In genomic region chr20:63441777-63442493, GRCh38 we compare ENCODE assay signal across 10 cellular contexts. TPM values are rescaled to one million over a fixed set of nuclear protein-coding genes. Genes with fewer than 3 reads are reported as not detected.
DNase-seq lines count a peak whose midpoint lies in the region; ATAC-seq and TF ChIP-seq lines count a peak whose summit lies in the region.
"Had no signal": no experiment of that assay in that cellular context is flagged by ENCODE, and none has a peak within 500 bp of the region (broad histone marks: within the 10 kb centered on the region; RNA-seq: fewer than 3 reads in every experiment).

No MANE protein-coding gene starts in this region.

- no peaks in the 10 kb centered on the region for H3K4me1 ChIP-seq in ovary (ENCODE audit: insufficient read depth)

- H3K9me3 Mint-ChIP-seq in activated CD4-positive, alpha-beta T cell treated with anti-CD3 and anti-CD28 coated beads, Interleukin-2, amount 10 ng/mL, durations not matched to agents 24 days and 14 days, result peaks cover 13% of the 10 kb centered on the region

- no peaks in the 10 kb centered on the region for H3K36me3 Mint-ChIP-seq in activated CD4-positive, alpha-beta T cell treated with anti-CD3 and anti-CD28 coated beads, Interleukin-2, amount 10 ng/mL, durations not matched to agents 24 days and 14 days (ENCODE audit: low read depth)

- H3K27ac ChIP-seq in dorsolateral prefrontal cortex (peak overlapping the region in 22 of 59 donors; percentile 5 to 66 (median 40)), neural cell (ENCODE audit: low read length) (no peak overlapping the region), ovary (no peak overlapping the region)
- H3K27ac ChIP-seq: C4-2B, epithelial cell of prostate had no signal

- H3K9me3 ChIP-seq in neural cell (ENCODE audit: low read length), result no peaks in the 10 kb centered on the region
- H3K9me3 ChIP-seq in ovary, result no peaks in the 10 kb centered on the region

- H3K79me2 ChIP-seq in neural cell (replicated peaks; ENCODE audit: insufficient read depth, low read length), result peaks cover 29% of the 10 kb centered on the region

- TF ChIP-seq CTCF in dorsolateral prefrontal cortex (IDR thresholded peaks at IDR 0.05 in 54 of 56, conservative IDR thresholded peaks at IDR 0.05 in 2 of 56; ENCODE audit: low read depth in 1 of 56, partially characterized antibody in 56 of 56) (peak in 48 of 56 donors; percentile 21 to 56 (median 42)), neural cell (IDR thresholded peaks at IDR 0.05; ENCODE audit: poor library complexity, severe bottlenecking) (peak; percentile 21), ovary (IDR thresholded peaks at IDR 0.05) (no peak)

- no peaks in the 10 kb centered on the region for H3F3A ChIP-seq in neural cell (ENCODE audit: insufficient read depth, low read length, poor library complexity, severe bottlenecking)

- H3K4me3 ChIP-seq in dorsolateral prefrontal cortex (no peak overlapping the region), neural cell (ENCODE audit: low read length) (no peak overlapping the region), ovary (no peak overlapping the region)

- peaks cover 15% of the 10 kb centered on the region for H3K4me1 Mint-ChIP-seq in activated CD4-positive, alpha-beta T cell treated with anti-CD3 and anti-CD28 coated beads, Interleukin-2, amount 10 ng/mL, durations not matched to agents 24 days and 14 days

- H3K4me3 Mint-ChIP-seq in activated CD4-positive, alpha-beta T cell treated with anti-CD3 and anti-CD28 coated beads, Interleukin-2, amount 10 ng/mL, durations not matched to agents 24 days and 14 days, result peak overlapping the region; percentile 32

- H3K27ac Mint-ChIP-seq in activated CD4-positive, alpha-beta T cell treated with anti-CD3 and anti-CD28 coated beads, Interleukin-2, amount 10 ng/mL, durations not matched to agents 24 days and 14 days, result peak overlapping the region; percentile 74

- peaks cover 4% of the 10 kb centered on the region for H3K27me3 Mint-ChIP-seq in activated CD4-positive, alpha-beta T cell treated with anti-CD3 and anti-CD28 coated beads, Interleukin-2, amount 10 ng/mL, durations not matched to agents 24 days and 14 days

- no peak overlapping the region for H2AFZ ChIP-seq in neural cell (ENCODE audit: low read depth, low read length)

- no peak for TF ChIP-seq EP300 in neural cell (conservative IDR thresholded peaks at IDR 0.05; ENCODE audit: poor library complexity, severe bottlenecking)
- TF ChIP-seq EP300 in ovary (IDR thresholded peaks at IDR 0.05), result no peak

- no peak for ATAC-seq in HG03354 (IDR thresholded peaks at IDR 0.05; ENCODE audit: poor library complexity, severe bottlenecking, unreplicated experiment)

- intact Hi-C loops in activated CD4-positive, alpha-beta T cell treated with anti-CD3 and anti-CD28 coated beads, Interleukin-2, amount 10 ng/mL, durations not matched to agents 24 days and 14 days (cut with micrococcal nuclease), result loop anchor here (2.0 to 5.0 kb wide), 2 partner anchors 55 to 79 kb away; partner anchors contain the start of genes EEF1A2 and PPDPF
- intact Hi-C loops in dorsolateral prefrontal cortex (cut with DNase I) (no loop called here), ovary (cut with DNase I) (no loop called here)

- DNase-seq in NCI-H1436 (lab: John Stamatoyannopoulos, UW), result peak; percentile 65
- DNase-seq in NCI-H1436 treated with DMSO at 0.1 percent for 48 hours (lab: John Stamatoyannopoulos, UW), result no peak
- peak; percentile 38 for DNase-seq in NCI-H1092 (lab: John Stamatoyannopoulos, UW)
- DNase-seq in activated CD4-positive, alpha-beta T cell treated with anti-CD3 and anti-CD28 coated beads, Interleukin-2, amount 10 ng/mL, durations not matched to agents 24 days and 14 days, result peak; percentile 86
- peak in 9 of 10 donors; percentile 47 to 87 (median 77) for DNase-seq in dorsolateral prefrontal cortex
- no peak for DNase-seq in ovary

- 45 to 48% (median 48%) methylated on average over 18 of the region's 18 CpGs for WGBS in ovary, 3 donors

- H3K36me3 ChIP-seq in neural cell (ENCODE audit: insufficient read depth, low read length) (no peaks in the 10 kb centered on the region), ovary (no peaks in the 10 kb centered on the region)

- no peak for TF ChIP-seq POLR2A in ovary (IDR thresholded peaks at IDR 0.05)

- no peaks in the 10 kb centered on the region for H3K9me2 ChIP-seq in neural cell (ENCODE audit: insufficient read depth, low read length)

- peaks cover 0 to 8% (median 0%) of the 10 kb centered on the region in 45 donors for H3K27me3 ChIP-seq in dorsolateral prefrontal cortex
- H3K27me3 ChIP-seq in neural cell (ENCODE audit: insufficient read depth, low read depth, low read length), result no peaks in the 10 kb centered on the region
- no peaks in the 10 kb centered on the region for H3K27me3 ChIP-seq in ovary

- no peak overlapping the region for H3K9ac ChIP-seq in neural cell (ENCODE audit: low read length)

- no peaks in the 10 kb centered on the region for H4K20me1 ChIP-seq in neural cell (ENCODE audit: insufficient read depth)

- peak; percentile 18 for TF ChIP-seq RAD21 in neural cell (conservative IDR thresholded peaks at IDR 0.05)

- no peak overlapping the region for H3K4me2 ChIP-seq in neural cell (ENCODE audit: low read length)

TF ChIP-seq in neural cell, 6 proteins besides CTCF, POLR2A, EP300 and RAD21:
- TF ChIP-seq POLR2AphosphoS5 (IDR thresholded peaks at IDR 0.05), result no peak
- no peak for TF ChIP-seq TAF1 (IDR thresholded peaks at IDR 0.05; ENCODE audit: low read depth)
- TF ChIP-seq REST (IDR thresholded peaks at IDR 0.05; ENCODE audit: borderline replicate concordance), result no peak
- TF ChIP-seq EZH2 (IDR thresholded peaks at IDR 0.05; ENCODE audit: borderline replicate concordance, insufficient read depth, low read length, poor library complexity, severe bottlenecking), result no peak
- TF ChIP-seq SMC3 (conservative IDR thresholded peaks at IDR 0.05; ENCODE audit: poor library complexity), result no peak
- TF ChIP-seq MXI1 (conservative IDR thresholded peaks at IDR 0.05; ENCODE audit: poor library complexity, severe bottlenecking), result no peak

RNA-seq across cellular contexts. Expression of gene KCNQ2, which starts 30.5 kb away (rescaled TPM):
- total RNA-seq in activated CD4-positive, alpha-beta T cell treated with anti-CD3 and anti-CD28 coated beads, Interleukin-2, amount 10 ng/mL, durations not matched to agents 24 days and 14 days, result 0.26 TPM in 1 of 2 replicates, not detected in the other
- total RNA-seq in dorsolateral prefrontal cortex, result 100 to 1,000 TPM in 119 of 120 experiments, 10 to 100 TPM in 1; 75.7 to 403 (median 241) TPM
- polyA plus RNA-seq in neural cell, result 84.7 and 88.8 TPM in 2 replicates
- polyA minus RNA-seq in neural cell, result 238 and 304 TPM in 2 replicates
- total RNA-seq in ovary, result not detected
- not detected for polyA plus RNA-seq in ovary

RNA-seq across cellular contexts. Expression of gene EEF1A2, which starts 56.9 kb away (rescaled TPM):
- 0.28 and 0.66 TPM in 2 replicates for total RNA-seq in activated CD4-positive, alpha-beta T cell treated with anti-CD3 and anti-CD28 coated beads, Interleukin-2, amount 10 ng/mL, durations not matched to agents 24 days and 14 days
- total RNA-seq in dorsolateral prefrontal cortex (100 to 1,000 TPM; 166 to 904 (median 657) TPM), ovary (under 1 TPM; 0.36 to 0.94 (median 0.69) TPM)
- polyA plus RNA-seq in neural cell (208 and 260 TPM in 2 replicates), ovary (1 to 10 TPM in 1 of 2 donors, under 1 TPM in 1; 0.25 to 1.3 TPM)
- 235 and 244 TPM in 2 replicates for polyA minus RNA-seq in neural cell

Comparison
In these comparisons a context has a peak if more than half of its experiments do, and no peak if none do; other contexts are left out.
1. DNase-seq: peak in NCI-H1436 (single experiment), NCI-H1092 (single experiment), activated CD4-positive, alpha-beta T cell treated with anti-CD3 and anti-CD28 coated beads, Interleukin-2, amount 10 ng/mL, durations not matched to agents 24 days and 14 days (single experiment) and dorsolateral prefrontal cortex (9 of 10); none in NCI-H1436 treated with DMSO at 0.1 percent for 48 hours (single experiment) and ovary (0 of 5).
2. CTCF ChIP-seq: peak in dorsolateral prefrontal cortex (48 of 56) and neural cell (single experiment); none in ovary (0 of 3).
3. RNA of gene KCNQ2, which starts 30.5 kb away (total RNA-seq): 75.7 to 403 TPM in dorsolateral prefrontal cortex; 0.26 TPM in activated CD4-positive, alpha-beta T cell treated with anti-CD3 and anti-CD28 coated beads, Interleukin-2, amount 10 ng/mL, durations not matched to agents 24 days and 14 days and not detected in ovary; every median in the first group is over 10 times any median in the second.
4. RNA of gene EEF1A2, which starts 56.9 kb away (total RNA-seq): 166 to 904 TPM in dorsolateral prefrontal cortex; 0.36 to 0.94 TPM in ovary and 0.28 to 0.66 TPM in activated CD4-positive, alpha-beta T cell treated with anti-CD3 and anti-CD28 coated beads, Interleukin-2, amount 10 ng/mL, durations not matched to agents 24 days and 14 days; every median in the first group is over 10 times any median in the second.